Comparison of ENCODE assay signal across 8 cellular contexts in the genomic region with DNA sequence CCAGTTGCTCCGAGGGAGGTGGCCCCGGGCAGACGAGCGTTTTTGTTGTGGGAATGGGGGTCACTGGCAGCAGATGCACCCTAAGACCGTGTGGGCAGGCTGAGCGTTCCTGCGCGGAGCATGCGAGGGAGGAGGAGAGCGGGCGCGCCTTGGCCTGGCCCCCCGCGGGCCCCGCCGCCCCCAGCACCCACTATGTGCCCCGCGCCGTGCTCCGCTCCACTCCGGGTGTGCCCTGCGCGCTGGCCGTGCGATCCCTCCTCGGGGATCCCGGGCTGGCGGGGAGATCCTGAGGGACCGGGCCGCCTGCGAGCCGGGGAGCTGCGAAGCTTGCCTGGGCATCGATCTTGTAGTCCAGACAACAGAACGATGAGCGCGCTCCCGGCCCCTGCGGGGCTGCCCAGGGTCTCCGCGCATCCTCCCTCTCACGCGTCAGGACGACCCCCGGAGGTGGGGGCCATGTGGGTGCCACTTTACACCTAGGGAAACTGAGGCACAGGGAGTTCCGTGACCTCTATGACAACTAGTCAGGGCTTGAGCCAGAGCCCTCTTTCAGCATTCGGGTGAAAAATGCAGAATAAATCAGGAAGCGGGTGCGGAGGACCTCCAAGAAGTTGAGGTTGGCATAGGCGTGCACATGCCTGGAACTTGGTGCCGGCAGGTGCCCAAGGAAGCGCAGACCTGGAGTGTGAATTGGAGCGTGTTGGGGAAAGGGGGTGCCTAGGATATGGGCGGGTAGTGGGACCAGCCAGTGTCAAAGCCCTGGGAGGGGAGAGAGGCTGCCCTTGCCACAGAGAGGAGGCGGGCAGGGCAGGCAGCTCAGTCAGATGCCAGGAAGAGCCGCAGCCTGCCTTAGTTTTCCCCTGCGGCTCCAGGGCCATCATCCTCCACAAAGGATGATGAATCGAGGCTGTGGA. TPM values are rescaled to one million over a fixed set of nuclear protein-coding genes. Genes with fewer than 3 reads are reported as not detected.
A peak's percentile ranks its signal among the peaks of the same experiment; 100 is the strongest.
DNase-seq lines count a peak whose midpoint lies in the region; ATAC-seq, FAIRE-seq and TF ChIP-seq lines count a peak whose summit lies in the region.

No MANE protein-coding gene starts in this region.

- no peak for TF ChIP-seq RAD21 in liver (IDR thresholded peaks at IDR 0.05)

- peaks cover 7 to 26% (median 22%) of the 10 kb centered on the region in 4 donors for H3K4me1 ChIP-seq in liver (ENCODE audit: control insufficient read depth in 4 of 4, insufficient read depth in 4 of 4, low read length in 3 of 4)
- H3K4me1 ChIP-seq in thoracic aorta (ENCODE audit: control insufficient read depth in 1 of 2, low read depth in 2 of 2) = peaks cover 12 to 43% of the 10 kb centered on the region in 2 donors

- H3K36me3 ChIP-seq in bronchial epithelial cell (ENCODE audit: control insufficient read depth, insufficient read depth, low read length) = no peaks in the 10 kb centered on the region
- H3K36me3 ChIP-seq in liver (ENCODE audit: control insufficient read depth in 4 of 4, insufficient read depth in 3 of 4, low read depth in 1 of 4, low read length in 3 of 4) = no peaks in the 10 kb centered on the region
- no peaks in the 10 kb centered on the region for H3K36me3 ChIP-seq in thoracic aorta

- no peak for TF ChIP-seq CTCF in bronchial epithelial cell (IDR thresholded peaks at IDR 0.05; ENCODE audit: insufficient read depth, low read length, severe bottlenecking)
- no peak for TF ChIP-seq CTCF in liver (IDR thresholded peaks at IDR 0.05; ENCODE audit: low read depth, low read length, missing input control)
- no peak for TF ChIP-seq CTCF in thoracic aorta (IDR thresholded peaks at IDR 0.05)

- DNase-seq in DMS53 (lab: John Stamatoyannopoulos, UW) = peak; percentile 71
- DNase-seq in DMS53 treated with DMSO at 0.1 percent for 48 hours (lab: John Stamatoyannopoulos, UW; ENCODE audit: unreplicated experiment) = no peak
- DNase-seq in M059J (ENCODE audit: low read depth) = peak; percentile 10
- DNase-seq in bronchial epithelial cell (ENCODE audit: low read depth) = no peak
- no peak for DNase-seq in thoracic aorta (ENCODE audit: low spot score)
- no peak for DNase-seq in NCI-H1694 treated with DMSO at 0.1 percent for 48 hours (lab: John Stamatoyannopoulos, UW)

- WGBS in liver = 19% methylated on average over 58 of the region's 58 CpGs

- peak overlapping the region; percentile 42 to 63 for H3K9ac ChIP-seq in liver (ENCODE audit: low read depth in 1 of 2, low read length in 2 of 2)

- ATAC-seq in thoracic aorta (ENCODE audit: insufficient number of reproducible peaks, low FRiP score, low read depth) (peak; percentile 6), GM18909 (IDR thresholded peaks at IDR 0.05; ENCODE audit: poor library complexity, unreplicated experiment) (no peak)

- H3K9me3 ChIP-seq in liver (ENCODE audit: control insufficient read depth in 4 of 4, low read length in 3 of 4) = no peaks in the 10 kb centered on the region
- H3K9me3 ChIP-seq in thoracic aorta = no peaks in the 10 kb centered on the region

- peak overlapping the region; percentile 90 for H3K4me3 ChIP-seq in bronchial epithelial cell (ENCODE audit: low read depth, low read length)
- H3K4me3 ChIP-seq in liver (ENCODE audit: low read depth in 1 of 3, low read length in 3 of 3) = peak overlapping the region; percentile 53 to 96 (median 77)
- peak overlapping the region; percentile 79 for H3K4me3 ChIP-seq in thoracic aorta

- H3K27me3 ChIP-seq in bronchial epithelial cell (ENCODE audit: control insufficient read depth, insufficient read depth, low read length) (peaks cover 2% of the 10 kb centered on the region), liver (ENCODE audit: control insufficient read depth in 4 of 4, insufficient read depth in 4 of 4, low read length in 3 of 4) (no peaks in the 10 kb centered on the region), thoracic aorta (replicated peaks; ENCODE audit: insufficient read depth) (no peaks in the 10 kb centered on the region)

- FAIRE-seq in bronchial epithelial cell (lab: Jason Lieb, UNC) = no peak

- H3K27ac ChIP-seq in liver (ENCODE audit: low read depth in 1 of 2, low read length in 2 of 2) (peak overlapping the region; percentile 97 to 99), thoracic aorta (peak overlapping the region; percentile 97 to 98)

TF ChIP-seq in liver, 16 proteins besides CTCF, POLR2A, EP300 and RAD21:
- TF ChIP-seq HNF4G (IDR thresholded peaks at IDR 0.05) (no peak), JUND (IDR thresholded peaks at IDR 0.05) (no peak)
- TF ChIP-seq, protein P1, sequence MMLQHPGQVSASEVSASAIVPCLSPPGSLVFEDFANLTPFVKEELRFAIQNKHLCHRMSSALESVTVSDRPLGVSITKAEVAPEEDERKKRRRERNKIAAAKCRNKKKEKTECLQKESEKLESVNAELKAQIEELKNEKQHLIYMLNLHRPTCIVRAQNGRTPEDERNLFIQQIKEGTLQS (IDR thresholded peaks at IDR 0.05) = no peak

RNA-seq across cellular contexts. Expression of gene KMT5B, which starts 1.3 kb away (rescaled TPM):
- 28.6 and 61.2 TPM in 2 replicates for total RNA-seq in M059J (2014; rRNA removed; shearing (Covaris generic))
- total RNA-seq in bronchial epithelial cell = 35.8 and 44.8 TPM in 2 replicates
- 10 to 100 TPM; 17.9 to 33.8 TPM for total RNA-seq in liver
- 10 to 100 TPM in 1 of 2 donors, 1 to 10 TPM in 1; 8.7 to 11.7 TPM for polyA plus RNA-seq in liver
- total RNA-seq in thoracic aorta = 10 to 100 TPM; 20.7 to 29.8 TPM

RNA-seq across cellular contexts. Expression of gene C11orf24, which starts 57.3 kb away (rescaled TPM):
- total RNA-seq in M059J (2014; rRNA removed; shearing (Covaris generic)) = 42.3 and 59.2 TPM in 2 replicates
- total RNA-seq in bronchial epithelial cell (13.2 and 18.3 TPM in 2 replicates), liver (10 to 100 TPM in 1 of 2 donors, 1 to 10 TPM in 1; 7.8 to 39.8 TPM), thoracic aorta (10 to 100 TPM; 37.9 to 63.0 TPM)
- polyA plus RNA-seq in liver = 10 to 100 TPM; 24.2 to 50.3 TPM

Comparison
In these comparisons a context has a peak if more than half of its experiments do, and no peak if none do; other contexts are left out.
1. DNase-seq: peak in DMS53 (single experiment) and M059J (single experiment); none in DMS53 treated with DMSO at 0.1 percent for 48 hours (single experiment), bronchial epithelial cell (single experiment), thoracic aorta (single experiment) and NCI-H1694 treated with DMSO at 0.1 percent for 48 hours (single experiment).
2. Peak in every context shown above with its lines, with median percentiles within 50 percentile points of each other: H3K4me3 ChIP-seq.